In genomic region chr13:41053384-41053826, GRCh38 we compare ENCODE assay signal across 8 cellular contexts. TPM values are rescaled to one million over a fixed set of nuclear protein-coding genes. Genes with fewer than 3 reads are reported as not detected.
A peak's percentile ranks its signal among the peaks of the same experiment; 100 is the strongest.
DNase-seq lines count a peak whose midpoint lies in the region; ATAC-seq and TF ChIP-seq lines count a peak whose summit lies in the region.

No MANE protein-coding gene starts in this region.

- intact Hi-C loops in lower lobe of right lung (cut with DNase I): no loop called here

- ATAC-seq in GM18502 (IDR thresholded peaks at IDR 0.05; ENCODE audit: poor library complexity, unreplicated experiment) (peak; percentile 74), HG02943 (IDR thresholded peaks at IDR 0.05; ENCODE audit: low read depth, unreplicated experiment) (peak; percentile 60), lower lobe of right lung (peak; percentile 60 to 73)

- H3K9ac ChIP-seq in SU-DHL-6 (ENCODE audit: low read length): peak overlapping the region; percentile 31; the same call in 1 of the 2 replicates

- peak overlapping the region; percentile 96 for H3K4me2 ChIP-seq in SU-DHL-6 (ENCODE audit: low read depth, low read length, poor library complexity, severe bottlenecking)

- TF ChIP-seq CTCF in SU-DHL-6 (IDR thresholded peaks at IDR 0.05; ENCODE audit: insufficient read depth, low read length, poor library complexity, severe bottlenecking) (no peak), lower lobe of right lung (IDR thresholded peaks at IDR 0.05) (no peak)

- no peak overlapping the region for H2AFZ ChIP-seq in SU-DHL-6 (ENCODE audit: low read depth, low read length, severe bottlenecking)

- peaks cover 92% of the 10 kb centered on the region for H3K4me1 ChIP-seq in lower lobe of right lung

- H3K27ac ChIP-seq in SU-DHL-6 (ENCODE audit: low read depth, low read length) (peak overlapping the region; percentile 41; the same call in 1 of the 2 replicates), lower lobe of right lung (peak overlapping the region; percentile 56)

- DNase-seq in lower lobe of right lung (no peak), NCI-H2107 treated with DMSO at 0.1 percent for 48 hours (lab: John Stamatoyannopoulos, UW; ENCODE audit: unreplicated experiment) (no peak), DMS153 treated with DMSO at 0.1 percent for 48 hours (lab: John Stamatoyannopoulos, UW; ENCODE audit: unreplicated experiment) (no peak)
- no peak for DNase-seq in stimulated activated CD4-positive, alpha-beta T cell treated with anti-CD3 and anti-CD28 coated beads, Interleukin-4, amount 100 ng/mL, for 4 hours
- DNase-seq in stimulated activated naive CD4-positive, alpha-beta T cell (lab: John Stamatoyannopoulos, UW): no peak

- H3K27me3 ChIP-seq in SU-DHL-6 (ENCODE audit: low read length): no peaks in the 10 kb centered on the region
- H3K27me3 ChIP-seq in lower lobe of right lung (ENCODE audit: low read depth): no peaks in the 10 kb centered on the region

- H3K36me3 ChIP-seq in SU-DHL-6 (ENCODE audit: low read length) (peaks cover 12% of the 10 kb centered on the region), lower lobe of right lung (no peaks in the 10 kb centered on the region)

- H3K9me3 ChIP-seq in SU-DHL-6 (ENCODE audit: insufficient read depth, low read length) (peaks cover 5% of the 10 kb centered on the region; the same call in 1 of the 2 replicates), lower lobe of right lung (no peaks in the 10 kb centered on the region)

- peaks cover 10% of the 10 kb centered on the region for H3F3A ChIP-seq in SU-DHL-6 (ENCODE audit: insufficient read depth)

- H4K20me1 ChIP-seq in SU-DHL-6 (ENCODE audit: low read depth, low read length): no peaks in the 10 kb centered on the region

- H3K9me2 ChIP-seq in SU-DHL-6 (replicated peaks; ENCODE audit: insufficient read depth, low read length): no peaks in the 10 kb centered on the region

- H3K79me2 ChIP-seq in SU-DHL-6 (ENCODE audit: insufficient read depth, low read length): peaks cover 100% of the 10 kb centered on the region

- H3K4me3 ChIP-seq in SU-DHL-6 (ENCODE audit: insufficient read depth, low read length, poor library complexity, severe bottlenecking) (peak overlapping the region; percentile 31), lower lobe of right lung (no peak overlapping the region)

RNA-seq across cellular contexts. Expression of gene WBP4, which starts 7.9 kb away (rescaled TPM):
- 10.8 TPM for total RNA-seq in lower lobe of right lung

RNA-seq across cellular contexts. Expression of gene ELF1, which starts 34.3 kb away (rescaled TPM):
- 98.1 TPM for total RNA-seq in lower lobe of right lung
